ENCODE assay signal across 18 cellular contexts in the genomic region with DNA sequence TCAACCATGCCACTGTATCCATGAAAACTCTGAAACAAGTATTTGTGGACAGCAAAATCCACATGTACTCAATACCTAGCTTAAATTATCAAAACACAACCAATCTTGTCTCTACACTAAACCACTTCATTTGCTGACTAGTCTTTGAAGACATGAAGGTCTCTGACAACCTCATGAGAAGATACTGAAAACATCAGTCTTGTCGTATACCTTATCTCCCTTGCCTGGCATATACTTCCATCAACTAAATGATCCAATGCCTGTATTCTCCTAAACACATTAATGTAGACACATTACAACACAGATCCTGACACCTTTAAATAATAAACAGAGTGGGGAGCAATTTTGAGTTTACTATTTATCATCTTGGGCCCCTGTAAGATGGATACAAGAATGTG. TPM values are rescaled to one million over a fixed set of nuclear protein-coding genes. Genes with fewer than 3 reads are reported as not detected.
DNase-seq lines count a peak whose midpoint lies in the region; ATAC-seq and TF ChIP-seq lines count a peak whose summit lies in the region.
"Had no signal": no experiment of that assay in that cellular context is flagged by ENCODE, and none has a peak within 500 bp of the region (broad histone marks: within the 10 kb centered on the region; RNA-seq: fewer than 3 reads in every experiment).

No MANE protein-coding gene starts in this region.

- no TSS peak for BruUV-seq in PC-9 (replicated peaks; lab: Mats Ljungman, UMichigan)

- no peaks in the 10 kb centered on the region for H3K27me3 Mint-ChIP-seq in activated T-cell treated with anti-CD3 and anti-CD28 coated beads, Interleukin-2, amount 50 U/mL, for 24 hours
- H3K27me3 Mint-ChIP-seq in H9 (ENCODE audit: low read depth) (no peaks in the 10 kb centered on the region; the same call in 1 of the 2 replicates), neural progenitor cell (ENCODE audit: insufficient read depth, low read depth) (peaks cover 6% of the 10 kb centered on the region)
- H3K27me3 Mint-ChIP-seq in activated naive CD8-positive, alpha-beta T cell, result no peaks in the 10 kb centered on the region

- H3K4me3 Mint-ChIP-seq in activated T-cell treated with anti-CD3 and anti-CD28 coated beads, Interleukin-2, amount 50 U/mL, for 24 hours, result peak overlapping the region; percentile 87
- H3K4me3 Mint-ChIP-seq in H9, result 0 out of 5 replicates have a peak overlapping the region, but pooled peaks of 1 of the 2 experiments have one; percentile 38
- H3K4me3 Mint-ChIP-seq in activated naive CD8-positive, alpha-beta T cell, result peak overlapping the region; percentile 100
- peak overlapping the region; percentile 27 for H3K4me3 Mint-ChIP-seq in neural progenitor cell

- intact Hi-C loops in PC-9 (cut with micrococcal nuclease; ENCODE audit: unreplicated experiment), result no loop called here

- no peak overlapping the region for H3K4ac ChIP-seq in H9 (ENCODE audit: low read depth, low read length)

- no peak overlapping the region for H4K5ac ChIP-seq in H9 (ENCODE audit: insufficient read length, low read depth, low read length)

- H2AFZ ChIP-seq in H9 (ENCODE audit: low read length) (no peak overlapping the region), neural progenitor cell (replicated peaks) (no peak overlapping the region), PC-9 (no peak overlapping the region)

- H3T11ph ChIP-seq in H9 (ENCODE audit: low read length), result no peak overlapping the region

- no peak overlapping the region for H3K56ac ChIP-seq in H9 (ENCODE audit: insufficient read length, low read depth, low read length)

- CTCF ChIA-PET in PC-9 (lab: Charles Lee), result no interaction called here

- no peaks in the 10 kb centered on the region for H3K9me2 ChIP-seq in PC-9 (ENCODE audit: insufficient read depth)

- peaks cover 57% of the 10 kb centered on the region for H3K4me1 Mint-ChIP-seq in activated T-cell treated with anti-CD3 and anti-CD28 coated beads, Interleukin-2, amount 50 U/mL, for 24 hours (ENCODE audit: low read depth)
- H3K4me1 Mint-ChIP-seq in H9 (peaks cover 55 to 65% of the 10 kb centered on the region in 2 experiments), neural progenitor cell (peaks cover 19% of the 10 kb centered on the region)
- H3K4me1 Mint-ChIP-seq in activated naive CD8-positive, alpha-beta T cell (ENCODE audit: low read depth), result peaks cover 49% of the 10 kb centered on the region

- no peaks in the 10 kb centered on the region for H3K79me1 ChIP-seq in H9 (ENCODE audit: insufficient read depth, low read depth, low read length, poor library complexity, severe bottlenecking)

- H2BK20ac ChIP-seq in H9 (ENCODE audit: low read depth, low read length, poor library complexity, severe bottlenecking), result no peak overlapping the region

- H3K18ac ChIP-seq in H9 (ENCODE audit: insufficient read length, low read depth, low read length), result no peak overlapping the region

- H2BK12ac ChIP-seq in H9 (ENCODE audit: insufficient read length, low read depth, low read length), result no peak overlapping the region

- H3K4me3 ChIP-seq in neural progenitor cell (no peak overlapping the region), PC-9 (no peak overlapping the region)
- H3K4me3 ChIP-seq: adrenal gland, gastroesophageal sphincter, lung, thyroid gland had no signal

- no peak overlapping the region for H3K23ac ChIP-seq in H9 (ENCODE audit: insufficient read length, low read depth, low read length)

- POLR2A ChIA-PET in PC-9 (lab: Charles Lee; ENCODE audit: unreplicated experiment), result no interaction called here

- no peak for DNase-seq in activated T-cell treated with anti-CD3 and anti-CD28 coated beads, Interleukin-2, amount 50 U/mL, for 24 hours
- DNase-seq in activated T-cell treated with anti-CD3 and anti-CD28 coated beads for 4 hours, result no peak
- no peak for DNase-seq in H9
- DNase-seq in neural progenitor cell (ENCODE audit: low spot score), result no peak
- DNase-seq in NCI-H187 treated with DMSO at 0.1 percent for 48 hours (lab: John Stamatoyannopoulos, UW), result no peak
- DNase-seq in PC-9, result no peak
- DNase-seq: adrenal gland; cerebellar nuclear complex; NCI-H1436; NCI-H345; stimulated activated CD4-positive, alpha-beta T cell treated with anti-CD3 and anti-CD28 coated beads, Interleukin-2, amount 100 ng/mL, for 48 hours; stimulated activated CD8-positive, alpha-beta memory T cell treated with anti-CD3 and anti-CD28 coated beads, Interleukin-4, amount 100 ng/mL, for 48 hours; thyroid gland had no signal

- H3K9ac ChIP-seq in H9 (ENCODE audit: extremely low read depth, insufficient read length, low read length) (no peak overlapping the region), neural progenitor cell (no peak overlapping the region)

- H3K9me3 ChIP-seq in H9 (ENCODE audit: control insufficient read depth, low read depth, low read length), result no peaks in the 10 kb centered on the region
- no peaks in the 10 kb centered on the region for H3K9me3 ChIP-seq in neural progenitor cell (ENCODE audit: low read depth)
- H3K9me3 ChIP-seq in PC-9 (ENCODE audit: insufficient read depth, low read depth), result no peaks in the 10 kb centered on the region
- H3K9me3 ChIP-seq: adrenal gland, gastroesophageal sphincter, thyroid gland had no signal

- H3K27me3 ChIP-seq in H9 (ENCODE audit: insufficient read depth, low read length), result no peaks in the 10 kb centered on the region
- H3K27me3 ChIP-seq in neural progenitor cell, result no peaks in the 10 kb centered on the region
- H3K27me3 ChIP-seq in PC-9 (ENCODE audit: insufficient read depth, low read depth), result no peaks in the 10 kb centered on the region
- H3K27me3 ChIP-seq: adrenal gland, gastroesophageal sphincter, thyroid gland had no signal

- H3K27ac ChIP-seq in H9 (ENCODE audit: insufficient read length, low read depth, low read length) (peak overlapping the region; percentile 67), neural progenitor cell (peak overlapping the region; percentile 64), PC-9 (no peak overlapping the region)
- H3K27ac ChIP-seq: adrenal gland, gastroesophageal sphincter, thyroid gland had no signal

- H2BK15ac ChIP-seq in H9 (ENCODE audit: low read depth, low read length), result no peak overlapping the region

- H3K36me3 ChIP-seq in neural progenitor cell (peaks cover 24% of the 10 kb centered on the region), PC-9 (ENCODE audit: low read depth) (peaks cover 40% of the 10 kb centered on the region)

- H3K9me3 Mint-ChIP-seq in activated T-cell treated with anti-CD3 and anti-CD28 coated beads, Interleukin-2, amount 50 U/mL, for 24 hours, result peaks cover 2% of the 10 kb centered on the region
- no peaks in the 10 kb centered on the region; a peak in 1 of 5 replicates for H3K9me3 Mint-ChIP-seq in H9
- H3K9me3 Mint-ChIP-seq in activated naive CD8-positive, alpha-beta T cell (ENCODE audit: low read depth), result no peaks in the 10 kb centered on the region
- H3K9me3 Mint-ChIP-seq in neural progenitor cell, result no peaks in the 10 kb centered on the region

- peaks cover 4% of the 10 kb centered on the region for H3K23me2 ChIP-seq in H9 (ENCODE audit: insufficient read length, low read depth, low read length, poor library complexity, severe bottlenecking)

- H3K27ac Mint-ChIP-seq in activated T-cell treated with anti-CD3 and anti-CD28 coated beads, Interleukin-2, amount 50 U/mL, for 24 hours, result peak overlapping the region; percentile 99
- H3K27ac Mint-ChIP-seq in H9 (peak overlapping the region; percentile 11 to 97 (median 94); a peak in 6 of 7 replicates), neural progenitor cell (no peak overlapping the region)
- peak overlapping the region; percentile 99 for H3K27ac Mint-ChIP-seq in activated naive CD8-positive, alpha-beta T cell

- H3K4me1 ChIP-seq in H9 (ENCODE audit: insufficient read depth, low read length) (no peaks in the 10 kb centered on the region; the same call in 1 of the 2 replicates), neural progenitor cell (peaks cover 40% of the 10 kb centered on the region), PC-9 (replicated peaks; ENCODE audit: insufficient read depth) (peaks cover 17% of the 10 kb centered on the region)

- H2AK5ac ChIP-seq in H9 (ENCODE audit: insufficient read length, low read length), result no peak overlapping the region

- no peak overlapping the region for H3K14ac ChIP-seq in H9 (ENCODE audit: insufficient read depth, low read length)

- H4K20me1 ChIP-seq in H9 (ENCODE audit: control insufficient read depth, insufficient read depth, insufficient read length), result no peaks in the 10 kb centered on the region
- H4K20me1 ChIP-seq in neural progenitor cell (ENCODE audit: low read depth), result peaks cover 15% of the 10 kb centered on the region
- H4K20me1 ChIP-seq in PC-9 (ENCODE audit: insufficient read depth), result peaks cover 9% of the 10 kb centered on the region; the same call in 1 of the 2 replicates

- WGBS in H9 (ENCODE audit: extremely low coverage, insufficient read length, low lambda C conversion rate), result no CpG with 5 or more reads among the region's 1 CpG

- H2BK120ac ChIP-seq in H9 (ENCODE audit: low read depth, low read length, poor library complexity, severe bottlenecking), result no peak overlapping the region

- H3K79me2 ChIP-seq in H9 (ENCODE audit: insufficient read depth, low read length) (peaks cover 5% of the 10 kb centered on the region; the same call in 1 of the 2 replicates), neural progenitor cell (ENCODE audit: low read depth) (peaks cover 34% of the 10 kb centered on the region), PC-9 (ENCODE audit: low read depth) (peaks cover 49% of the 10 kb centered on the region)

- H3F3A ChIP-seq in neural progenitor cell (ENCODE audit: low read depth) (peaks cover 67% of the 10 kb centered on the region), PC-9 (ENCODE audit: insufficient read depth, low read depth) (peaks cover 56% of the 10 kb centered on the region)

- no peak for ATAC-seq in esophagus mucosa
- ATAC-seq: gastroesophageal sphincter, sciatic nerve had no signal

- no peak overlapping the region for H3K4me2 ChIP-seq in H9 (ENCODE audit: insufficient read depth, insufficient read length, low read length)
- H3K4me2 ChIP-seq in neural progenitor cell, result no peak overlapping the region
- no peak overlapping the region for H3K4me2 ChIP-seq in PC-9

- no peak for TF ChIP-seq CTCF in H9 (conservative IDR thresholded peaks at IDR 0.05)
- TF ChIP-seq CTCF in neural progenitor cell (IDR thresholded peaks at IDR 0.05), result no peak
- TF ChIP-seq CTCF in PC-9 (conservative IDR thresholded peaks at IDR 0.05), result no peak

- peaks cover 80% of the 10 kb centered on the region for H3K36me3 Mint-ChIP-seq in activated T-cell treated with anti-CD3 and anti-CD28 coated beads, Interleukin-2, amount 50 U/mL, for 24 hours (ENCODE audit: low read depth)
- H3K36me3 Mint-ChIP-seq in H9 (ENCODE audit: insufficient read depth in 1 of 3, low read depth in 3 of 3) (peaks cover 34 to 46% (median 43%) of the 10 kb centered on the region in 3 experiments), neural progenitor cell (peaks cover 37% of the 10 kb centered on the region)
- H3K36me3 Mint-ChIP-seq in activated naive CD8-positive, alpha-beta T cell, result peaks cover 32% of the 10 kb centered on the region

- H2BK5ac ChIP-seq in H9 (ENCODE audit: insufficient read length, low read length), result no peak overlapping the region

- H4K91ac ChIP-seq in H9 (ENCODE audit: insufficient read length, low read depth, low read length), result no peak overlapping the region

- H4K8ac ChIP-seq in H9 (replicated peaks; ENCODE audit: insufficient read length, low read depth, low read length), result no peak overlapping the region

RNA-seq across cellular contexts. Expression of gene RPS23, which starts 2.9 kb away (rescaled TPM):
- 2,916 and 2,922 TPM in 2 replicates for total RNA-seq in H9 (2021)
- total RNA-seq in neural progenitor cell (ENCODE audit: low replicate concordance), result 5,433 and 6,020 TPM in 2 replicates
- 1,620 and 2,191 TPM in 2 replicates for total RNA-seq in PC-9 (2021)
- total RNA-seq in esophagus mucosa, result 1,616 TPM
